In the genomic region with DNA sequence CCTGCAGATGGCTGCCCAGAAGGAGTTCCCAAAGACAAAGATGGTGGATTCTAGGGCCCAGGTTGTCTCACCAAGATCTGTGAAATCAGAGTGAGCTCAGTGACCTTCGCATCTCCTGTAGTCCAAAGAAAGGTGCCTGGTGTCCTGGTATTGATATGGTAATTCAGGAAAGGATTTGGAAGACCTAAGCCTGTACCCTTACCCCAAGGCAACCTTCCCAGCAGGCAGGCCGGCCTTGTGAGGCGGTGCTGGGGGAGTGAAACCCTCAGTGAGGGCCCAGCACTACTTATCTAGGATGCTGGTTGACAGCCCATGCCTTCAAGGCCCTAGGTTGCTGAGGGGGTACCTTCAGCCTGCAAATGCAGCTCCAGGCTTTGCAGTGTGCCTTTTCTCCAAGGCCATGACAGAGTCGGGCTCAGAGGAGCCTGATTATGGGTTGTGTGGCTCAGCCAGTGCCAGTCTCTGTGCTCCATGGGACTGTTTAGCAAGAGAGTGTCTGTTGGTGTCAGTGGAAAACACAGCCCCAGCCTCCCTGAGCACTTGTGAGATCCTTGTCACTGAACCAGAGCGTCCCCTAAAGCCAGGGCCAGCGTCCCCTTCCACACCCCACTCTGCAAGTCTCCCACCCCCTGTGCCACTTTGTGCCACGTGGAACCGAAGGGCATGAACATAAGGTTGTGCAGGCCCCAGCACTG, we compare ENCODE assay signal across 3 cellular contexts.
TF ChIP-seq lines count a peak whose summit lies in the region.

No MANE protein-coding gene starts in this region.

TF ChIP-seq in SK-N-SH, 30 proteins besides CTCF, POLR2A, EP300 and RAD21 (continued from another document):
- TF ChIP-seq, protein P1, sequence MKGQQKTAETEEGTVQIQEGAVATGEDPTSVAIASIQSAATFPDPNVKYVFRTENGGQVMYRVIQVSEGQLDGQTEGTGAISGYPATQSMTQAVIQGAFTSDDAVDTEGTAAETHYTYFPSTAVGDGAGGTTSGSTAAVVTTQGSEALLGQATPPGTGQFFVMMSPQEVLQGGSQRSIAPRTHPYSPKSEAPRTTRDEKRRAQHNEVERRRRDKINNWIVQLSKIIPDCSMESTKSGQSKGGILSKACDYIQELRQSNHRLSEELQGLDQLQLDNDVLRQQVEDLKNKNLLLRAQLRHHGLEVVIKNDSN (IDR thresholded peaks at IDR 0.05; ENCODE audit: borderline replicate concordance, low read depth): no peak
- TF ChIP-seq SMC3 (IDR thresholded peaks at IDR 0.05; ENCODE audit: low read depth, low read length) (no peak), YY1 (IDR thresholded peaks at IDR 0.05; ENCODE audit: low read depth) (no peak), POLR2AphosphoS5 (IDR thresholded peaks at IDR 0.05; ENCODE audit: low read depth, low read length) (no peak), MEF2A (IDR thresholded peaks at IDR 0.05; ENCODE audit: borderline replicate concordance, low read depth) (no peak), USF2 (IDR thresholded peaks at IDR 0.05; ENCODE audit: borderline replicate concordance, low read depth, low read length) (no peak), PBX3 (IDR thresholded peaks at IDR 0.05) (no peak), TCF12 (IDR thresholded peaks at IDR 0.05) (no peak)
- TF ChIP-seq, protein P2, sequence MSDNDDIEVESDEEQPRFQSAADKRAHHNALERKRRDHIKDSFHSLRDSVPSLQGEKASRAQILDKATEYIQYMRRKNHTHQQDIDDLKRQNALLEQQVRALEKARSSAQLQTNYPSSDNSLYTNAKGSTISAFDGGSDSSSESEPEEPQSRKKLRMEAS (IDR thresholded peaks at IDR 0.05; ENCODE audit: low read depth): no peak

TF ChIP-seq in SK-N-SH treated with all-trans-retinoic acid at 6 μM for 48 hours, 23 proteins besides CTCF, POLR2A, EP300 and RAD21 (continued from another document):
- TF ChIP-seq, protein P3, sequence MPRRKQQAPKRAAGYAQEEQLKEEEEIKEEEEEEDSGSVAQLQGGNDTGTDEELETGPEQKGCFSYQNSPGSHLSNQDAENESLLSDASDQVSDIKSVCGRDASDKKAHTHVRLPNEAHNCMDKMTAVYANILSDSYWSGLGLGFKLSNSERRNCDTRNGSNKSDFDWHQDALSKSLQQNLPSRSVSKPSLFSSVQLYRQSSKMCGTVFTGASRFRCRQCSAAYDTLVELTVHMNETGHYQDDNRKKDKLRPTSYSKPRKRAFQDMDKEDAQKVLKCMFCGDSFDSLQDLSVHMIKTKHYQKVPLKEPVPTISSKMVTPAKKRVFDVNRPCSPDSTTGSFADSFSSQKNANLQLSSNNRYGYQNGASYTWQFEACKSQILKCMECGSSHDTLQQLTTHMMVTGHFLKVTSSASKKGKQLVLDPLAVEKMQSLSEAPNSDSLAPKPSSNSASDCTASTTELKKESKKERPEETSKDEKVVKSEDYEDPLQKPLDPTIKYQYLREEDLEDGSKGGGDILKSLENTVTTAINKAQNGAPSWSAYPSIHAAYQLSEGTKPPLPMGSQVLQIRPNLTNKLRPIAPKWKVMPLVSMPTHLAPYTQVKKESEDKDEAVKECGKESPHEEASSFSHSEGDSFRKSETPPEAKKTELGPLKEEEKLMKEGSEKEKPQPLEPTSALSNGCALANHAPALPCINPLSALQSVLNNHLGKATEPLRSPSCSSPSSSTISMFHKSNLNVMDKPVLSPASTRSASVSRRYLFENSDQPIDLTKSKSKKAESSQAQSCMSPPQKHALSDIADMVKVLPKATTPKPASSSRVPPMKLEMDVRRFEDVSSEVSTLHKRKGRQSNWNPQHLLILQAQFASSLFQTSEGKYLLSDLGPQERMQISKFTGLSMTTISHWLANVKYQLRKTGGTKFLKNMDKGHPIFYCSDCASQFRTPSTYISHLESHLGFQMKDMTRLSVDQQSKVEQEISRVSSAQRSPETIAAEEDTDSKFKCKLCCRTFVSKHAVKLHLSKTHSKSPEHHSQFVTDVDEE (CRISPR knock-in tag; IDR thresholded peaks at IDR 0.05): no peak

TF ChIP-seq in WTC11, 78 proteins besides CTCF, POLR2A, EP300 and RAD21 (continued from another document):
- TF ChIP-seq TP53 (CRISPR knock-in tag; IDR thresholded peaks at IDR 0.05): no peak
- no peak for TF ChIP-seq RORB (CRISPR knock-in tag; IDR thresholded peaks at IDR 0.05)
